Comparison of ENCODE assay signal across 8 cellular contexts in the genomic region with DNA sequence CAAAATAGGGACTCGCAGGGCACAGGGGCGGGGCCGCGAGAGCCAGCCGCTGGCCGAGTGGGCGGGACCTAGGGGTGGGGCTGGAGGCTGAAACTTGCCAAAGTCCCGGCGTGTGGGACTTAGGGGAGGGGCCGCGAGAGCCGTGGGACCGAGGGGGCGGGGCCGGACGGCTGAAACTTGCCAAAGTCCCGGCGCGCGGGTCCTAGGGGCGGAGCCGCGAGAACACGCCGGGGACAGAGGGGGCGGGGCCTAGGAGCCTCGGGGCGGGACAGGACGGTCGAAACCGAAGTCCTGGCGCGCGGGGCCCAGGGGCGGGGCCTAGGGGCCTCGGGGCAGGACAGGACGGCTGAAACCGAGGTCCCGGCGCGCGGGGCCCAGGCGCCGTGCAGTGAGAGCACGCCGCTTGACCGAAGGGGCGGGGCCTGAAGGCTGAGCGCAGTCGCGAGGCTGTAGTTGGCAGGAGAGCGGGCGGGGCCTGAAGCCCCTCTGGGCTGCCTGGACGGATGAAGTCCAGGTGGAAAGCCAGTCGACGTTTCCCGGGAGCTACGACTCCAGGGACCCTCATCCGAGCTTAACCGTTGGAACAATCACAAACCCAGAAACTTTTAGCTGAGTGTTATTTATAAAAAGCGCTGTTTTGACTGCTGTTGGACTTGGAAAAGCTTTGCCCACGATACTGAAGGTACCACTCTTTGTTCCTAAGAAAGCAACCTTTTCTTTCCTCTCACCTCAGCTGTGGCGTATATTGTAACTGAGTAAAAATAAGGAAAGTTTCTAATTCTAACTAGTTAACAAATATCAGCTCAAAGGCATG. TPM values are rescaled to one million over a fixed set of nuclear protein-coding genes. Genes with fewer than 3 reads are reported as not detected.
DNase-seq lines count a peak whose midpoint lies in the region; ATAC-seq and TF ChIP-seq lines count a peak whose summit lies in the region.

No MANE protein-coding gene starts in this region.

- intact Hi-C loops in PC-3 (cut with micrococcal nuclease) (loop anchor here (5.0 kb wide), 3 partner anchors 118 to 733 kb away; no protein-coding TSS in a partner anchor), esophagus muscularis mucosa (cut with DNase I) (no loop called here)

- H4K20me1 ChIP-seq in PC-3 (ENCODE audit: low read length), result peaks cover 25% of the 10 kb centered on the region

- H3K4me2 ChIP-seq in PC-3 (ENCODE audit: low read length), result peak overlapping the region; percentile 81

- no peak for TF ChIP-seq EP300 in esophagus muscularis mucosa (IDR thresholded peaks at IDR 0.05)

- peaks cover 28% of the 10 kb centered on the region for H3K4me1 ChIP-seq in PC-3 (ENCODE audit: insufficient read depth, low read length)
- peaks cover 14 to 31% (median 25%) of the 10 kb centered on the region in 4 donors for H3K4me1 ChIP-seq in esophagus muscularis mucosa
- H3K4me1 ChIP-seq in muscle layer of duodenum (ENCODE audit: control insufficient read depth in 1 of 2, insufficient read depth in 2 of 2, low read length in 2 of 2), result peaks cover 7 to 15% of the 10 kb centered on the region in 2 donors

- BruUV-seq in PC-3 (replicated peaks; lab: Mats Ljungman, UMichigan), result no TSS peak

- peak overlapping the region; percentile 75 to 87 (median 85) for H3K27ac Mint-ChIP-seq in IgD-negative memory B cell
- peak overlapping the region; percentile 97 for H3K27ac Mint-ChIP-seq in activated T-cell treated with anti-CD3 and anti-CD28 coated beads, Interleukin-2, amount 50 U/mL, for 24 hours

- peak overlapping the region; percentile 97 for H2AFZ ChIP-seq in PC-3 (ENCODE audit: low read length)

- peak; percentile 96 for DNase-seq in DMS153 treated with DMSO at 0.1 percent for 48 hours (lab: John Stamatoyannopoulos, UW; ENCODE audit: unreplicated experiment)
- peak; percentile 97 for DNase-seq in PC-3
- peak; percentile 100 for DNase-seq in activated T-cell treated with anti-CD3 and anti-CD28 coated beads, Interleukin-2, amount 50 U/mL, for 24 hours
- DNase-seq in esophagus muscularis mucosa (ENCODE audit: extremely low spot score), result peak; percentile 99
- peak; percentile 99 for DNase-seq in stimulated activated CD8-positive, alpha-beta memory T cell treated with anti-CD3 and anti-CD28 coated beads, Interleukin-7, amount 100 ng/mL, for 24 hours (ENCODE audit: low read depth)

- H3K9me3 ChIP-seq in PC-3 (ENCODE audit: low read length), result no peaks in the 10 kb centered on the region
- no peaks in the 10 kb centered on the region for H3K9me3 ChIP-seq in esophagus muscularis mucosa
- H3K9me3 ChIP-seq in muscle layer of duodenum (ENCODE audit: control insufficient read depth in 1 of 2, low read length in 2 of 2), result no peaks in the 10 kb centered on the region

- H3K4me3 ChIP-seq in PC-3 (ENCODE audit: low read length) (peak overlapping the region; percentile 81), esophagus muscularis mucosa (peak overlapping the region; percentile 59 to 79 (median 72)), muscle layer of duodenum (ENCODE audit: low read depth in 1 of 2, low read length in 2 of 2) (peak overlapping the region; percentile 88 to 96)

- H3K36me3 Mint-ChIP-seq in IgD-negative memory B cell, result no peaks in the 10 kb centered on the region
- peaks cover 38% of the 10 kb centered on the region for H3K36me3 Mint-ChIP-seq in activated T-cell treated with anti-CD3 and anti-CD28 coated beads, Interleukin-2, amount 50 U/mL, for 24 hours (ENCODE audit: low read depth)

- peak overlapping the region; percentile 95 for H3K9ac ChIP-seq in PC-3 (ENCODE audit: low read length)

- 0 out of 2 replicates have a peak overlapping the region, but pooled peaks have one; percentile 1 for H3K27ac ChIP-seq in PC-3 (ENCODE audit: low read length)
- H3K27ac ChIP-seq in esophagus muscularis mucosa (replicated peaks in 1 of 4), result peak overlapping the region; percentile 86 to 94 (median 90)
- peak overlapping the region; percentile 89 for H3K27ac ChIP-seq in muscle layer of duodenum (ENCODE audit: low read length)

- peaks cover 3% of the 10 kb centered on the region for H3K27me3 Mint-ChIP-seq in IgD-negative memory B cell
- peaks cover 9% of the 10 kb centered on the region for H3K27me3 Mint-ChIP-seq in activated T-cell treated with anti-CD3 and anti-CD28 coated beads, Interleukin-2, amount 50 U/mL, for 24 hours

- H3K4me1 Mint-ChIP-seq in IgD-negative memory B cell, result peaks cover 14 to 26% (median 20%) of the 10 kb centered on the region in 3 donors
- peaks cover 33% of the 10 kb centered on the region for H3K4me1 Mint-ChIP-seq in activated T-cell treated with anti-CD3 and anti-CD28 coated beads, Interleukin-2, amount 50 U/mL, for 24 hours (ENCODE audit: low read depth)

- ATAC-seq in GM21576 (IDR thresholded peaks at IDR 0.05; ENCODE audit: unreplicated experiment) (peak; percentile 83), PC-3 (peak; percentile 89)

- peak overlapping the region; percentile 92 to 98 (median 95) for H3K4me3 Mint-ChIP-seq in IgD-negative memory B cell
- H3K4me3 Mint-ChIP-seq in activated T-cell treated with anti-CD3 and anti-CD28 coated beads, Interleukin-2, amount 50 U/mL, for 24 hours, result peak overlapping the region; percentile 96

- TF ChIP-seq POLR2A in esophagus muscularis mucosa (IDR thresholded peaks at IDR 0.05; ENCODE audit: low read depth), result no peak

- TF ChIP-seq CTCF in PC-3 (conservative IDR thresholded peaks at IDR 0.05; ENCODE audit: low read depth, low read length), result no peak
- TF ChIP-seq CTCF in esophagus muscularis mucosa (IDR thresholded peaks at IDR 0.05), result no peak

- H3K79me2 ChIP-seq in PC-3 (ENCODE audit: low read length), result peaks cover 44% of the 10 kb centered on the region

- POLR2A ChIA-PET in PC-3 (lab: Charles Lee; ENCODE audit: unreplicated experiment), result interaction anchor here (0.6 kb wide), 1 partner anchor 340 kb away, joined by 3 read pairs; no protein-coding TSS in a partner anchor

- H3K36me3 ChIP-seq in PC-3 (ENCODE audit: low read depth, low read length) (no peaks in the 10 kb centered on the region), esophagus muscularis mucosa (no peaks in the 10 kb centered on the region), muscle layer of duodenum (ENCODE audit: control insufficient read depth in 1 of 2, insufficient read depth in 2 of 2, low read length in 2 of 2) (no peaks in the 10 kb centered on the region)

- no peaks in the 10 kb centered on the region for H3K9me2 ChIP-seq in PC-3 (replicated peaks; ENCODE audit: low read length)

- WGBS in esophagus muscularis mucosa, result 3% methylated on average over 5 of the region's 63 CpGs

- H3K27me3 ChIP-seq in PC-3 (ENCODE audit: low read length) (no peaks in the 10 kb centered on the region), esophagus muscularis mucosa (no peaks in the 10 kb centered on the region), muscle layer of duodenum (ENCODE audit: low read depth, low read length) (no peaks in the 10 kb centered on the region)

- CTCF ChIA-PET in PC-3 (lab: Charles Lee), result no interaction called here

- H3K9me3 Mint-ChIP-seq in IgD-negative memory B cell, result no peaks in the 10 kb centered on the region
- no peaks in the 10 kb centered on the region for H3K9me3 Mint-ChIP-seq in activated T-cell treated with anti-CD3 and anti-CD28 coated beads, Interleukin-2, amount 50 U/mL, for 24 hours

- H3F3A ChIP-seq in PC-3 (ENCODE audit: low read length, unreplicated experiment), result no peaks in the 10 kb centered on the region

RNA-seq across cellular contexts. Expression of gene BARD1, which starts 0.5 kb away (rescaled TPM):
- polyA plus RNA-seq in IgD-negative memory B cell, result 12.6 TPM
- total RNA-seq in PC-3 (2014; rRNA removed) (20.0 and 30.5 TPM in 2 replicates), esophagus muscularis mucosa (10 to 100 TPM; 14.9 to 24.1 (median 19.6) TPM)

Comparison
In these comparisons a context has a peak if more than half of its experiments do, and no peak if none do; other contexts are left out.
1. Peak in every context shown above with its lines: DNase-seq, ATAC-seq, H3K4me3 ChIP-seq and H3K27ac ChIP-seq.
2. H3K27ac ChIP-seq: peak in every context shown above with its lines; median percentile 90 in esophagus muscularis mucosa; 89 in muscle layer of duodenum; 1 in PC-3.